ENCODE assay signal across 12 cellular contexts in genomic region chr3:112481342-112481870, GRCh38. TPM values are rescaled to one million over a fixed set of nuclear protein-coding genes. Genes with fewer than 3 reads are reported as not detected.
"Had no signal": no experiment of that assay in that cellular context is flagged by ENCODE, and none has a peak within 500 bp of the region (broad histone marks: within the 10 kb centered on the region; RNA-seq: fewer than 3 reads in every experiment).

No MANE protein-coding gene starts in this region.

- H3K4me3 Mint-ChIP-seq: activated CD4-positive, alpha-beta memory T cell treated with anti-CD3 and anti-CD28 coated beads for 36 hours; T-helper 2 cell treated with Interferon-gamma antibody and Interleukin-4, amounts not matched to agents 5 μg/mL and 100 μg/mL, for 36 hours had no signal

- DNase-seq: activated CD4-positive, alpha-beta memory T cell treated with anti-CD3 and anti-CD28 coated beads for 36 hours; activated CD4-positive, alpha-beta T cell treated with anti-CD3 and anti-CD28 coated beads for 1 hour; activated T-cell treated with anti-CD3 and anti-CD28 coated beads, Interleukin-2, amount 50 U/mL, for 48 hours; caudate nucleus; effector CD4-positive, alpha-beta T cell; kidney glomerular epithelial cell; midbrain; posterior cingulate gyrus; stimulated activated CD4-positive, alpha-beta T cell treated with anti-CD3 and anti-CD28 coated beads, Interleukin-4, amount 100 ng/mL, for 4 hours had no signal

- H3K27me3 Mint-ChIP-seq: activated CD4-positive, alpha-beta memory T cell treated with anti-CD3 and anti-CD28 coated beads for 36 hours had no signal

- H3K27ac Mint-ChIP-seq: T-helper 2 cell treated with Interferon-gamma antibody and Interleukin-4, amounts not matched to agents 5 μg/mL and 100 μg/mL, for 36 hours had no signal

- H3K9me3 Mint-ChIP-seq: activated CD4-positive, alpha-beta memory T cell treated with anti-CD3 and anti-CD28 coated beads for 36 hours; T-helper 2 cell treated with Interferon-gamma antibody and Interleukin-4, amounts not matched to agents 5 μg/mL and 100 μg/mL, for 36 hours had no signal

RNA-seq across cellular contexts. Expression of gene BTLA, which starts 17.9 kb away (rescaled TPM):
- total RNA-seq: epithelial cell of proximal tubule, hepatocyte had no signal
